ENCODE assay signal across 25 cellular contexts in genomic region chr3:169255506-169255905, GRCh38.
"Had no signal": no experiment of that assay in that cellular context is flagged by ENCODE, and none has a peak within 500 bp of the region (broad histone marks: within the 10 kb centered on the region; RNA-seq: fewer than 3 reads in every experiment).

No MANE protein-coding gene starts in this region.

- H3K27ac Mint-ChIP-seq: dendritic cell treated with granulocyte-macrophage colony-stimulating factor and Interleukin-4, amounts not matched to agents 40 ng/mL and 50 ng/mL, for 4 days; effector memory CD8-positive, alpha-beta T cell; endodermal cell had no signal

- H3K9me3 Mint-ChIP-seq: dendritic cell treated with granulocyte-macrophage colony-stimulating factor and Interleukin-4, amounts not matched to agents 40 ng/mL and 50 ng/mL, for 4 days; endodermal cell had no signal

- H3K4me3 ChIP-seq: colonic mucosa, coronary artery, dorsolateral prefrontal cortex, esophagus muscularis mucosa, esophagus squamous epithelium, gastrocnemius medialis, gastroesophageal sphincter, heart left ventricle, hepatocyte had no signal

- H3K27me3 Mint-ChIP-seq: dendritic cell treated with granulocyte-macrophage colony-stimulating factor and Interleukin-4, amounts not matched to agents 40 ng/mL and 50 ng/mL, for 4 days; effector memory CD8-positive, alpha-beta T cell had no signal

- H3K4me1 ChIP-seq: colonic mucosa, foreskin keratinocyte, gastrocnemius medialis had no signal

- H3K4me2 ChIP-seq: hepatocyte had no signal

- H3K36me3 ChIP-seq: colonic mucosa, esophagus muscularis mucosa, esophagus squamous epithelium, gastrocnemius medialis, gastroesophageal sphincter, heart left ventricle had no signal

- DNase-seq: colonic mucosa; cortex of kidney; dermis blood vessel endothelial cell; dorsolateral prefrontal cortex; effector CD4-positive, alpha-beta T cell; effector CD8-positive, alpha-beta T cell; effector memory CD4-positive, alpha-beta T cell; effector memory CD8-positive, alpha-beta T cell; endodermal cell; erythroblast; esophagus squamous epithelium; foreskin fibroblast; foreskin keratinocyte; foreskin melanocyte; gastrocnemius medialis; glutamatergic neuron; head of caudate nucleus; heart left ventricle had no signal

- H3K9me3 ChIP-seq: colonic mucosa, esophagus muscularis mucosa, esophagus squamous epithelium, gastrocnemius medialis, gastroesophageal sphincter, heart left ventricle had no signal

- H3K27ac ChIP-seq: colonic mucosa, coronary artery, dorsolateral prefrontal cortex, epithelial cell of prostate, esophagus muscularis mucosa, esophagus squamous epithelium, foreskin keratinocyte, gastrocnemius medialis, gastroesophageal sphincter, heart left ventricle, hepatocyte had no signal

- H2AFZ ChIP-seq: hepatocyte had no signal

- H3K4me3 Mint-ChIP-seq: dendritic cell treated with granulocyte-macrophage colony-stimulating factor and Interleukin-4, amounts not matched to agents 40 ng/mL and 50 ng/mL, for 4 days; effector memory CD8-positive, alpha-beta T cell; endodermal cell had no signal

- ATAC-seq: effector memory CD8-positive, alpha-beta T cell; esophagus mucosa; foreskin keratinocyte; gastrocnemius medialis; gastroesophageal sphincter; heart left ventricle had no signal

- H3K27me3 ChIP-seq: colonic mucosa, esophagus muscularis mucosa, esophagus squamous epithelium, gastrocnemius medialis, gastroesophageal sphincter, heart left ventricle, hepatocyte had no signal
